ENCODE assay signal across 8 cellular contexts in the genomic region with DNA sequence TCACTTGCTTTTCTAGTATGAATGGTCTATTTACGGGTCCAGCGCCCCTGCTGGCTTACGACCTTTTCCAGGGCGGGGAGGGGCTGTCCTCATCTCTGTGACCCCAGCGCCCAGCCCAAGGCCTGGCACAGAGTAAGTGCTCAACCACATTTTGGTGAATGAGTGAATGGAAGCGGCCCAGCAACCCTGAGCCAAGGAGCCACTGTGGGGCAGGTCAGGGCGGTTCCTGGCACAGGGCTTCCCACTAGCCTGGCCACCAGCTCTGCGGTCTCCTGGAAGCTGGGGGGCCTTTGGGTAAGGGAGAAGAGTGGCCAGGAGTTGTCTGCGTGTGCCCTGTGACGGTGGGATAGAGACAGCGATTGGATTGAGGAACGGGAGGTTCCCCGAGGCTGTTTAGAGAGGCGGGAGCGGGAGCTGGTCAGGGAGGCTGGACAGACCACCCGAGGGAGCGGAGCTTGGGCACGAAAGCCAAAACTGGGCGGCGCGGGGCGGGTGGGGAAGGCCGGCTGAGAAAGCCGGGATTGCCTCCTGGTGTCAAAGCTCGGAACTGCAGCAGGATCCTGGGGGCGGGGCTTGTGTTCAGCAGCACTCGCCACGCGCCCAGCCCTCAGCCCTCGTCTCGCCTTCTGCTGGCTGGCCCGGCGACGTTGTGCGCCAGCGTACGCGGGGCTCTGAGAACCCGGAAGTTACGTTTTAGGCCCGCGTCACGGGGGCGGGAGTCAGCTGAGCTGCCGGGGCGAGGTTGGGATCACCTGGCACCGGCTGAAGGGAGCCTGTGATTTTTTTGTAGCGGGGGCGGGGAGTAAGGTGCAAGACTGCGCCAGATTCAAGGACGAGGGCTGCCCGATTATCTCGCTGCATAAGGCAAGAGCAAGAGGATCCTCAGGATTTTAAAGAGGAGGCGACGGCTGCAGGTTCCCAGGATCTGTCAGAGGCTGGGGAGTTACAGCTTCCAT. TPM values are rescaled to one million over a fixed set of nuclear protein-coding genes. Genes with fewer than 3 reads are reported as not detected.
DNase-seq lines count a peak whose midpoint lies in the region; ATAC-seq and TF ChIP-seq lines count a peak whose summit lies in the region.

A gene with protein sequence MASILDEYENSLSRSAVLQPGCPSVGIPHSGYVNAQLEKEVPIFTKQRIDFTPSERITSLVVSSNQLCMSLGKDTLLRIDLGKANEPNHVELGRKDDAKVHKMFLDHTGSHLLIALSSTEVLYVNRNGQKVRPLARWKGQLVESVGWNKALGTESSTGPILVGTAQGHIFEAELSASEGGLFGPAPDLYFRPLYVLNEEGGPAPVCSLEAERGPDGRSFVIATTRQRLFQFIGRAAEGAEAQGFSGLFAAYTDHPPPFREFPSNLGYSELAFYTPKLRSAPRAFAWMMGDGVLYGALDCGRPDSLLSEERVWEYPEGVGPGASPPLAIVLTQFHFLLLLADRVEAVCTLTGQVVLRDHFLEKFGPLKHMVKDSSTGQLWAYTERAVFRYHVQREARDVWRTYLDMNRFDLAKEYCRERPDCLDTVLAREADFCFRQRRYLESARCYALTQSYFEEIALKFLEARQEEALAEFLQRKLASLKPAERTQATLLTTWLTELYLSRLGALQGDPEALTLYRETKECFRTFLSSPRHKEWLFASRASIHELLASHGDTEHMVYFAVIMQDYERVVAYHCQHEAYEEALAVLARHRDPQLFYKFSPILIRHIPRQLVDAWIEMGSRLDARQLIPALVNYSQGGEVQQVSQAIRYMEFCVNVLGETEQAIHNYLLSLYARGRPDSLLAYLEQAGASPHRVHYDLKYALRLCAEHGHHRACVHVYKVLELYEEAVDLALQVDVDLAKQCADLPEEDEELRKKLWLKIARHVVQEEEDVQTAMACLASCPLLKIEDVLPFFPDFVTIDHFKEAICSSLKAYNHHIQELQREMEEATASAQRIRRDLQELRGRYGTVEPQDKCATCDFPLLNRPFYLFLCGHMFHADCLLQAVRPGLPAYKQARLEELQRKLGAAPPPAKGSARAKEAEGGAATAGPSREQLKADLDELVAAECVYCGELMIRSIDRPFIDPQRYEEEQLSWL (plus strand): TSS at position 718 of the 956 bp plus-strand sequence. CDS start 319 bp downstream, outside the sequence.

- H3K27ac Mint-ChIP-seq in CD4-positive, CD25-positive, alpha-beta regulatory T cell, result peak within 1 kb of the TSS; percentile 98 to 99 (median 99)
- H3K27ac Mint-ChIP-seq in dendritic cell treated with granulocyte-macrophage colony-stimulating factor and Interleukin-4, amounts not matched to agents 40 ng/mL and 50 ng/mL, for 4 days, result peak within 1 kb of the TSS; percentile 100

- peaks cover 22% of the 10 kb centered on the region for H3K4me1 ChIP-seq in CD4-positive, CD25-positive, alpha-beta regulatory T cell (ENCODE audit: control insufficient read depth, insufficient read depth, low read length, poor library complexity, severe bottlenecking)
- peaks cover 2 to 28% (median 15%) of the 10 kb centered on the region in 4 donors for H3K4me1 ChIP-seq in liver (ENCODE audit: control insufficient read depth in 4 of 4, insufficient read depth in 4 of 4, low read length in 3 of 4)

- H3K9me3 Mint-ChIP-seq in CD4-positive, CD25-positive, alpha-beta regulatory T cell, result no peaks in the 10 kb centered on the region
- no peaks in the 10 kb centered on the region for H3K9me3 Mint-ChIP-seq in dendritic cell treated with granulocyte-macrophage colony-stimulating factor and Interleukin-4, amounts not matched to agents 40 ng/mL and 50 ng/mL, for 4 days

- no peaks in the 10 kb centered on the region for H3K9me3 ChIP-seq in CD4-positive, CD25-positive, alpha-beta regulatory T cell (ENCODE audit: control insufficient read depth in 2 of 2, low read length in 2 of 2)
- no peaks in the 10 kb centered on the region for H3K9me3 ChIP-seq in liver (ENCODE audit: control insufficient read depth in 4 of 4, low read length in 3 of 4)

- H3K4me1 Mint-ChIP-seq in CD4-positive, CD25-positive, alpha-beta regulatory T cell, result peaks cover 5 to 48% (median 26%) of the 10 kb centered on the region in 4 donors
- H3K4me1 Mint-ChIP-seq in dendritic cell treated with granulocyte-macrophage colony-stimulating factor and Interleukin-4, amounts not matched to agents 40 ng/mL and 50 ng/mL, for 4 days (ENCODE audit: low read depth), result peaks cover 43% of the 10 kb centered on the region

- H3K27ac ChIP-seq in CD4-positive, CD25-positive, alpha-beta regulatory T cell (ENCODE audit: insufficient read depth, low read length, poor library complexity, severe bottlenecking), result peak within 1 kb of the TSS; percentile 82
- H3K27ac ChIP-seq in liver (ENCODE audit: low read depth in 1 of 2, low read length in 2 of 2), result peak within 1 kb of the TSS; percentile 80 to 83

- peak; percentile 88 for TF ChIP-seq RAD21 in liver (IDR thresholded peaks at IDR 0.05)

- intact Hi-C loops in dendritic cell treated with granulocyte-macrophage colony-stimulating factor and Interleukin-4, amounts not matched to agents 40 ng/mL and 50 ng/mL, for 4 days (cut with micrococcal nuclease), result loop anchor here (1.0 to 5.0 kb wide), 5 partner anchors 37 to 377 kb away; no protein-coding TSS in a partner anchor

- peak; percentile 98 for DNase-seq in CD4-positive, CD25-positive, alpha-beta regulatory T cell
- DNase-seq in NCI-H748 treated with DMSO at 0.1 percent for 48 hours (lab: John Stamatoyannopoulos, UW), result peak; percentile 89
- DNase-seq in activated CD4-positive, alpha-beta T cell treated with anti-CD3 and anti-CD28 coated beads, Interleukin-2, amount 50 U/mL, for 24 hours (ENCODE audit: low read depth in 1 of 2, low spot score in 1 of 2), result peak; percentile 98 to 99
- peak; percentile 99 for DNase-seq in stimulated activated CD4-positive, alpha-beta T cell treated with anti-CD3 and anti-CD28 coated beads, Interleukin-4, amount 100 ng/mL, for 24 hours

- peaks cover 4% of the 10 kb centered on the region for H3K27me3 Mint-ChIP-seq in CD4-positive, CD25-positive, alpha-beta regulatory T cell
- peaks cover 7% of the 10 kb centered on the region for H3K27me3 Mint-ChIP-seq in dendritic cell treated with granulocyte-macrophage colony-stimulating factor and Interleukin-4, amounts not matched to agents 40 ng/mL and 50 ng/mL, for 4 days

- H3K4me3 ChIP-seq in CD4-positive, CD25-positive, alpha-beta regulatory T cell (ENCODE audit: low read depth, low read length), result peak within 1 kb of the TSS; percentile 81
- peak within 1 kb of the TSS; percentile 45 to 79 (median 70) for H3K4me3 ChIP-seq in liver (ENCODE audit: low read depth in 1 of 3, low read length in 3 of 3)

- peak; percentile 97 to 98 for ATAC-seq in CD4-positive, CD25-positive, alpha-beta regulatory T cell (ENCODE audit: low read depth in 2 of 2)
- ATAC-seq in GM19395 (IDR thresholded peaks at IDR 0.05; ENCODE audit: unreplicated experiment) (peak; percentile 80), HG03565 (IDR thresholded peaks at IDR 0.05; ENCODE audit: unreplicated experiment) (peak; percentile 73)

- 6% methylated on average over 55 of the region's 55 CpGs for WGBS in liver

- peaks cover 9% of the 10 kb centered on the region for H3K36me3 Mint-ChIP-seq in CD4-positive, CD25-positive, alpha-beta regulatory T cell
- H3K36me3 Mint-ChIP-seq in dendritic cell treated with granulocyte-macrophage colony-stimulating factor and Interleukin-4, amounts not matched to agents 40 ng/mL and 50 ng/mL, for 4 days (ENCODE audit: low read depth), result peaks cover 47% of the 10 kb centered on the region

- no peaks in the 10 kb centered on the region for H3K27me3 ChIP-seq in CD4-positive, CD25-positive, alpha-beta regulatory T cell (ENCODE audit: control insufficient read depth, insufficient read depth, low read length)
- no peaks in the 10 kb centered on the region for H3K27me3 ChIP-seq in liver (ENCODE audit: control insufficient read depth in 4 of 4, insufficient read depth in 4 of 4, low read length in 3 of 4)

- H3K9ac ChIP-seq in liver (ENCODE audit: low read depth in 1 of 2, low read length in 2 of 2), result peak within 1 kb of the TSS; percentile 62 to 85

- TF ChIP-seq CTCF in liver (IDR thresholded peaks at IDR 0.05; ENCODE audit: low read depth, low read length, missing input control), result peak; percentile 97

- peaks cover 10% of the 10 kb centered on the region for H3K36me3 ChIP-seq in CD4-positive, CD25-positive, alpha-beta regulatory T cell (ENCODE audit: control insufficient read depth, insufficient read depth, low read length)
- H3K36me3 ChIP-seq in liver (ENCODE audit: control insufficient read depth in 4 of 4, insufficient read depth in 3 of 4, low read depth in 1 of 4, low read length in 3 of 4), result peaks cover 2 to 9% (median 5%) of the 10 kb centered on the region in 4 donors

- peak within 1 kb of the TSS; percentile 97 to 99 (median 99) for H3K4me3 Mint-ChIP-seq in CD4-positive, CD25-positive, alpha-beta regulatory T cell
- peak within 1 kb of the TSS; percentile 100 for H3K4me3 Mint-ChIP-seq in dendritic cell treated with granulocyte-macrophage colony-stimulating factor and Interleukin-4, amounts not matched to agents 40 ng/mL and 50 ng/mL, for 4 days

TF ChIP-seq in liver, 16 proteins besides CTCF, POLR2A, EP300 and RAD21 (continues in another document):
- TF ChIP-seq HNF4G (IDR thresholded peaks at IDR 0.05) (no peak), EGR1 (IDR thresholded peaks at IDR 0.05; ENCODE audit: low read depth in 2 of 2) (peak; percentile 86 to 96), NR2F2 (IDR thresholded peaks at IDR 0.05) (no peak), RXRA (IDR thresholded peaks at IDR 0.05) (peak in 1 of 2 donors; percentile 53), JUND (IDR thresholded peaks at IDR 0.05) (peak in 1 of 2 donors; percentile 33), SP1 (IDR thresholded peaks at IDR 0.05) (peak; percentile 64), HNF4A (conservative IDR thresholded peaks at IDR 0.05) (peak in 1 of 2 donors; percentile 64), TAF1 (conservative IDR thresholded peaks at IDR 0.05) (no peak), YY1 (IDR thresholded peaks at IDR 0.05) (peak; percentile 54)

RNA-seq across cellular contexts. Expression of the gene that starts here (rescaled TPM):
- total RNA-seq in CD4-positive, CD25-positive, alpha-beta regulatory T cell, result 26.4 TPM
- 10 to 100 TPM; 19.5 to 26.5 (median 22.4) TPM for polyA plus RNA-seq in CD4-positive, CD25-positive, alpha-beta regulatory T cell
- total RNA-seq in liver, result 10 to 100 TPM in 1 of 2 donors, 1 to 10 TPM in 1; 9.8 to 15.3 TPM
- polyA plus RNA-seq in liver, result 10 to 100 TPM in 1 of 2 donors, 1 to 10 TPM in 1; 3.4 to 10.8 TPM

Comparison
In these comparisons a context has a peak if more than half of its experiments do, and no peak if none do; other contexts are left out.
1. Peak in every context shown above with its lines: DNase-seq, ATAC-seq, H3K4me3 ChIP-seq and H3K27ac ChIP-seq.